Comparison of ENCODE assay signal across 2 cellular contexts in the genomic region with DNA sequence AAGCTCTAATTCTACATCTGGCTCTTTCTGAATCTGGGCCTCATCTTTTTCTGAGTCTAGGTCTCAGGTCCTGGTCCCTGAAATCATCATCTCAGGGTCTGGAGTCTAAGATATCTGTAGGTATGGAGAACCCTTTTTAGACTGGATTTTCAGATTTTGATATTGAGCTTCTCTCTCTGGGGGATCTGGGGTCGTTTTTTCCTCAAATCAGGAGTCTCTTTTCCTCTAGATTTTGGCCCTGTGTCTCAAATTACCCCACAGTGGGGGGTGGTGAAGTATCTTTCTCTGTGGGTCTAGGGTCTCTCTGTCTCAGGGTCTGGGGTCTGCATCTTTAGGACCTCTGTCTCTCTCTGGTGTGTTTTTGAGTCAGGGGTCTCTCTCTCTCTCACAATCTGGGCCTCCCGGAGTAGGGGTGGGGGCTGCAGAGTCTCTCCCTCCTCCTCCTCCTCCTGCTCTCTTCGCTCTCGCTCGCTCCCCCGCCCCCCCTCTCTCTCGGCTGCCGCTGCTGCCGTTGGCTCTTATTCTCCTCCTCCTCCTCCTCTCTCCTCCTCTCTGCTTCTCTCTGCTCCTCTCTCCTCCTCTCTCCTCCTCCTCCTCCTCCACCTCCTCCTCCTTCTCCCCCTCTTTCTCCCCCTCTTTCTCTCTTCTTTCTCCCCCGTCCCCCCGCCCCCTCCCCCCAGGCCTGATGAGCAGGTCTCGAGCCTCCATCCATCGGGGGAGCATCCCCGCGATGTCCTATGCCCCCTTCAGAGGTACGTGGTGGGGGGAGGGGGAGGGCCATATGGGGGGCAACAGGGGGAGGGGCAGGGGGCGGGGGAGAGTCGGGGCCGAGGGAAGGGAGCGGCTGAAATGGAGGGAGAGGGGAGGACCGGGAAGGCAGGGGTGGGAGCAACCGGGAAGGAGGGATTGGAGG.
TF ChIP-seq lines count a peak whose summit lies in the region.

A gene (plus strand): TSS at position 486 of the 913 bp plus-strand sequence. CDS start 200 bp downstream, at position 686.

TF ChIP-seq in SK-N-SH, 30 proteins besides CTCF, POLR2A, EP300 and RAD21 (continued from another document):
- TF ChIP-seq, protein P1, sequence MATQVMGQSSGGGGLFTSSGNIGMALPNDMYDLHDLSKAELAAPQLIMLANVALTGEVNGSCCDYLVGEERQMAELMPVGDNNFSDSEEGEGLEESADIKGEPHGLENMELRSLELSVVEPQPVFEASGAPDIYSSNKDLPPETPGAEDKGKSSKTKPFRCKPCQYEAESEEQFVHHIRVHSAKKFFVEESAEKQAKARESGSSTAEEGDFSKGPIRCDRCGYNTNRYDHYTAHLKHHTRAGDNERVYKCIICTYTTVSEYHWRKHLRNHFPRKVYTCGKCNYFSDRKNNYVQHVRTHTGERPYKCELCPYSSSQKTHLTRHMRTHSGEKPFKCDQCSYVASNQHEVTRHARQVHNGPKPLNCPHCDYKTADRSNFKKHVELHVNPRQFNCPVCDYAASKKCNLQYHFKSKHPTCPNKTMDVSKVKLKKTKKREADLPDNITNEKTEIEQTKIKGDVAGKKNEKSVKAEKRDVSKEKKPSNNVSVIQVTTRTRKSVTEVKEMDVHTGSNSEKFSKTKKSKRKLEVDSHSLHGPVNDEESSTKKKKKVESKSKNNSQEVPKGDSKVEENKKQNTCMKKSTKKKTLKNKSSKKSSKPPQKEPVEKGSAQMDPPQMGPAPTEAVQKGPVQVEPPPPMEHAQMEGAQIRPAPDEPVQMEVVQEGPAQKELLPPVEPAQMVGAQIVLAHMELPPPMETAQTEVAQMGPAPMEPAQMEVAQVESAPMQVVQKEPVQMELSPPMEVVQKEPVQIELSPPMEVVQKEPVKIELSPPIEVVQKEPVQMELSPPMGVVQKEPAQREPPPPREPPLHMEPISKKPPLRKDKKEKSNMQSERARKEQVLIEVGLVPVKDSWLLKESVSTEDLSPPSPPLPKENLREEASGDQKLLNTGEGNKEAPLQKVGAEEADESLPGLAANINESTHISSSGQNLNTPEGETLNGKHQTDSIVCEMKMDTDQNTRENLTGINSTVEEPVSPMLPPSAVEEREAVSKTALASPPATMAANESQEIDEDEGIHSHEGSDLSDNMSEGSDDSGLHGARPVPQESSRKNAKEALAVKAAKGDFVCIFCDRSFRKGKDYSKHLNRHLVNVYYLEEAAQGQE (IDR thresholded peaks at IDR 0.05; ENCODE audit: low read depth, low read length), result no peak
- TF ChIP-seq CHD2 (IDR thresholded peaks at IDR 0.05; ENCODE audit: low read length, partially characterized antibody) (no peak), GATA2 (CRISPR knock-in tag; IDR thresholded peaks at IDR 0.05) (no peak), FOXM1 (IDR thresholded peaks at IDR 0.05; ENCODE audit: low read depth) (no peak), NFIC (IDR thresholded peaks at IDR 0.05; ENCODE audit: borderline replicate concordance) (no peak)
- TF ChIP-seq, protein P2, sequence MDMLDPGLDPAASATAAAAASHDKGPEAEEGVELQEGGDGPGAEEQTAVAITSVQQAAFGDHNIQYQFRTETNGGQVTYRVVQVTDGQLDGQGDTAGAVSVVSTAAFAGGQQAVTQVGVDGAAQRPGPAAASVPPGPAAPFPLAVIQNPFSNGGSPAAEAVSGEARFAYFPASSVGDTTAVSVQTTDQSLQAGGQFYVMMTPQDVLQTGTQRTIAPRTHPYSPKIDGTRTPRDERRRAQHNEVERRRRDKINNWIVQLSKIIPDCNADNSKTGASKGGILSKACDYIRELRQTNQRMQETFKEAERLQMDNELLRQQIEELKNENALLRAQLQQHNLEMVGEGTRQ (IDR thresholded peaks at IDR 0.05; ENCODE audit: borderline replicate concordance, low read depth, low read length), result no peak
- TF ChIP-seq, protein P3, sequence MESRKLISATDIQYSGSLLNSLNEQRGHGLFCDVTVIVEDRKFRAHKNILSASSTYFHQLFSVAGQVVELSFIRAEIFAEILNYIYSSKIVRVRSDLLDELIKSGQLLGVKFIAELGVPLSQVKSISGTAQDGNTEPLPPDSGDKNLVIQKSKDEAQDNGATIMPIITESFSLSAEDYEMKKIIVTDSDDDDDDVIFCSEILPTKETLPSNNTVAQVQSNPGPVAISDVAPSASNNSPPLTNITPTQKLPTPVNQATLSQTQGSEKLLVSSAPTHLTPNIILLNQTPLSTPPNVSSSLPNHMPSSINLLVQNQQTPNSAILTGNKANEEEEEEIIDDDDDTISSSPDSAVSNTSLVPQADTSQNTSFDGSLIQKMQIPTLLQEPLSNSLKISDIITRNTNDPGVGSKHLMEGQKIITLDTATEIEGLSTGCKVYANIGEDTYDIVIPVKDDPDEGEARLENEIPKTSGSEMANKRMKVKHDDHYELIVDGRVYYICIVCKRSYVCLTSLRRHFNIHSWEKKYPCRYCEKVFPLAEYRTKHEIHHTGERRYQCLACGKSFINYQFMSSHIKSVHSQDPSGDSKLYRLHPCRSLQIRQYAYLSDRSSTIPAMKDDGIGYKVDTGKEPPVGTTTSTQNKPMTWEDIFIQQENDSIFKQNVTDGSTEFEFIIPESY (IDR thresholded peaks at IDR 0.05; ENCODE audit: borderline replicate concordance, low read depth), result no peak
- TF ChIP-seq, protein P4, sequence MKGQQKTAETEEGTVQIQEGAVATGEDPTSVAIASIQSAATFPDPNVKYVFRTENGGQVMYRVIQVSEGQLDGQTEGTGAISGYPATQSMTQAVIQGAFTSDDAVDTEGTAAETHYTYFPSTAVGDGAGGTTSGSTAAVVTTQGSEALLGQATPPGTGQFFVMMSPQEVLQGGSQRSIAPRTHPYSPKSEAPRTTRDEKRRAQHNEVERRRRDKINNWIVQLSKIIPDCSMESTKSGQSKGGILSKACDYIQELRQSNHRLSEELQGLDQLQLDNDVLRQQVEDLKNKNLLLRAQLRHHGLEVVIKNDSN (IDR thresholded peaks at IDR 0.05; ENCODE audit: borderline replicate concordance, low read depth), result no peak
- TF ChIP-seq, protein P5, sequence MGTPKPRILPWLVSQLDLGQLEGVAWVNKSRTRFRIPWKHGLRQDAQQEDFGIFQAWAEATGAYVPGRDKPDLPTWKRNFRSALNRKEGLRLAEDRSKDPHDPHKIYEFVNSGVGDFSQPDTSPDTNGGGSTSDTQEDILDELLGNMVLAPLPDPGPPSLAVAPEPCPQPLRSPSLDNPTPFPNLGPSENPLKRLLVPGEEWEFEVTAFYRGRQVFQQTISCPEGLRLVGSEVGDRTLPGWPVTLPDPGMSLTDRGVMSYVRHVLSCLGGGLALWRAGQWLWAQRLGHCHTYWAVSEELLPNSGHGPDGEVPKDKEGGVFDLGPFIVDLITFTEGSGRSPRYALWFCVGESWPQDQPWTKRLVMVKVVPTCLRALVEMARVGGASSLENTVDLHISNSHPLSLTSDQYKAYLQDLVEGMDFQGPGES (IDR thresholded peaks at IDR 0.05; ENCODE audit: low read depth, low read length), result no peak
TF ChIP-seq in SK-N-SH: peak in this region for 0.

TF ChIP-seq in SK-N-SH treated with all-trans-retinoic acid at 6 μM for 48 hours, 23 proteins besides CTCF, POLR2A, EP300 and RAD21 (continued from another document):
- TF ChIP-seq, protein P6, sequence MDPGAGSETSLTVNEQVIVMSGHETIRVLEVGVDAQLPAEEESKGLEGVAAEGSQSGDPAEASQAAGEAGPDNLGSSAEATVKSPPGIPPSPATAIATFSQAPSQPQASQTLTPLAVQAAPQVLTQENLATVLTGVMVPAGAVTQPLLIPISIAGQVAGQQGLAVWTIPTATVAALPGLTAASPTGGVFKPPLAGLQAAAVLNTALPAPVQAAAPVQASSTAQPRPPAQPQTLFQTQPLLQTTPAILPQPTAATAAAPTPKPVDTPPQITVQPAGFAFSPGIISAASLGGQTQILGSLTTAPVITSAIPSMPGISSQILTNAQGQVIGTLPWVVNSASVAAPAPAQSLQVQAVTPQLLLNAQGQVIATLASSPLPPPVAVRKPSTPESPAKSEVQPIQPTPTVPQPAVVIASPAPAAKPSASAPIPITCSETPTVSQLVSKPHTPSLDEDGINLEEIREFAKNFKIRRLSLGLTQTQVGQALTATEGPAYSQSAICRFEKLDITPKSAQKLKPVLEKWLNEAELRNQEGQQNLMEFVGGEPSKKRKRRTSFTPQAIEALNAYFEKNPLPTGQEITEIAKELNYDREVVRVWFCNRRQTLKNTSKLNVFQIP (CRISPR knock-in tag; IDR thresholded peaks at IDR 0.05; ENCODE audit: borderline replicate concordance, low read depth), result no peak
- TF ChIP-seq ARNTL (CRISPR knock-in tag; IDR thresholded peaks at IDR 0.05; ENCODE audit: borderline replicate concordance, low read depth), result no peak
- no peak for TF ChIP-seq ISL1 (CRISPR knock-in tag; IDR thresholded peaks at IDR 0.05)
